ENCODE assay signal across 14 cellular contexts in genomic region chr4:48484494-48485168, GRCh38. TPM values are rescaled to one million over a fixed set of nuclear protein-coding genes. Genes with fewer than 3 reads are reported as not detected.
DNase-seq lines count a peak whose midpoint lies in the region; ATAC-seq and TF ChIP-seq lines count a peak whose summit lies in the region.
"Had no signal": no experiment of that assay in that cellular context is flagged by ENCODE, and none has a peak within 500 bp of the region (broad histone marks: within the 10 kb centered on the region; RNA-seq: fewer than 3 reads in every experiment).

No MANE protein-coding gene starts in this region.

- H3K27me3 Mint-ChIP-seq in activated CD4-positive, alpha-beta T cell treated with anti-CD3 and anti-CD28 coated beads, Interleukin-2, amount 10 ng/mL, durations not matched to agents 7 days and 5 days: peaks cover 76% of the 10 kb centered on the region
- H3K27me3 Mint-ChIP-seq in osteocyte (ENCODE audit: unreplicated experiment): peaks cover 71% of the 10 kb centered on the region

- CTCF ChIA-PET in activated CD4-positive, alpha-beta T cell treated with anti-CD3 and anti-CD28 coated beads, Interleukin-2, amount 10 ng/mL, durations not matched to agents 7 days and 5 days (lab: Charles Lee): interaction anchor here (0.6 to 2.0 kb wide), 5 partner anchors 13 to 127 kb away, joined by 3 to 7 read pairs (median 4); no protein-coding TSS in a partner anchor
- CTCF ChIA-PET in IMR-90 (lab: Yijun Ruan, JAX): no interaction called here

- no peaks in the 10 kb centered on the region for H3K9me1 ChIP-seq in IMR-90 (ENCODE audit: insufficient read depth, low read length)

- peaks cover 5% of the 10 kb centered on the region for H3K4me1 ChIP-seq in IMR-90 (ENCODE audit: control insufficient read depth, insufficient read depth, low read length)
- H3K4me1 ChIP-seq in effector memory CD4-positive, alpha-beta T cell (ENCODE audit: control insufficient read depth, insufficient read depth, low read length, poor library complexity, severe bottlenecking): peaks cover 7% of the 10 kb centered on the region

- H3K4me3 Mint-ChIP-seq in activated CD4-positive, alpha-beta T cell treated with anti-CD3 and anti-CD28 coated beads, Interleukin-2, amount 10 ng/mL, durations not matched to agents 7 days and 5 days: peak overlapping the region; percentile 31
- H3K4me3 Mint-ChIP-seq in osteocyte (ENCODE audit: unreplicated experiment): peak overlapping the region; percentile 49

- peaks cover 25% of the 10 kb centered on the region for H3K9me3 ChIP-seq in IMR-90 (ENCODE audit: control insufficient read depth, insufficient read depth, low read length)
- no peaks in the 10 kb centered on the region for H3K9me3 ChIP-seq in effector memory CD4-positive, alpha-beta T cell (ENCODE audit: control insufficient read depth, low read length)
- H3K9me3 ChIP-seq: upper lobe of left lung had no signal

- H2BK120ac ChIP-seq in IMR-90 (ENCODE audit: low read depth, low read length): no peak overlapping the region

- no peak overlapping the region for H2BK15ac ChIP-seq in IMR-90 (ENCODE audit: low read depth, low read length)

- no peak overlapping the region for H2AFZ ChIP-seq in IMR-90 (replicated peaks; ENCODE audit: low read length, poor library complexity)

- DNase-seq in activated CD4-positive, alpha-beta T cell treated with anti-CD3 and anti-CD28 coated beads, Interleukin-2, amount 10 ng/mL, durations not matched to agents 7 days and 5 days: no peak
- DNase-seq in activated CD4-positive, alpha-beta T cell treated with anti-CD3 and anti-CD28 coated beads, Interleukin-2, amount 50 U/mL, for 4 hours: no peak
- DNase-seq in IMR-90 (no peak), osteocyte (ENCODE audit: extremely low spot score, unreplicated experiment) (no peak), SW480 (ENCODE audit: low spot score) (no peak), NCI-H1436 (lab: John Stamatoyannopoulos, UW) (no peak), dedifferentiated amniotic fluid mesenchymal stem cell (ENCODE audit: extremely low spot score) (no peak)
- DNase-seq in effector memory CD4-positive, alpha-beta T cell: no peak
- DNase-seq: activated effector memory CD4-positive, alpha-beta T cell treated with Interleukin-2 at 50 U/mL for 16 hours; NCI-H2081 treated with DMSO at 0.1 percent for 48 hours had no signal

- intact Hi-C loops in IMR-90 (cut with micrococcal nuclease): no loop called here

- H2AK9ac ChIP-seq in IMR-90 (replicated peaks; ENCODE audit: low read depth, low read length, poor library complexity): peak overlapping the region; percentile 33

- in situ Hi-C loops in IMR-90 (cut with MboI; ENCODE audit: low sequenced_read_pairs): loop anchor here (25.0 kb wide), 1 partner anchor 97 kb away; no protein-coding TSS in a partner anchor

- peaks cover 12% of the 10 kb centered on the region for H3K4me1 Mint-ChIP-seq in activated CD4-positive, alpha-beta T cell treated with anti-CD3 and anti-CD28 coated beads, Interleukin-2, amount 10 ng/mL, durations not matched to agents 7 days and 5 days
- peaks cover 3% of the 10 kb centered on the region for H3K4me1 Mint-ChIP-seq in osteocyte (ENCODE audit: unreplicated experiment)

- H3K79me1 ChIP-seq in IMR-90 (ENCODE audit: low read depth in 1 of 2, low read length in 2 of 2): no peaks in the 10 kb centered on the region

- dilution Hi-C loops in IMR-90 (cut with HindIII; ENCODE audit: low sequenced_read_pairs, unreplicated experiment): no loop called here

- no peaks in the 10 kb centered on the region for H3K9me3 Mint-ChIP-seq in activated CD4-positive, alpha-beta T cell treated with anti-CD3 and anti-CD28 coated beads, Interleukin-2, amount 10 ng/mL, durations not matched to agents 7 days and 5 days
- H3K9me3 Mint-ChIP-seq in osteocyte (ENCODE audit: unreplicated experiment): no peaks in the 10 kb centered on the region

- POLR2A ChIA-PET in activated CD4-positive, alpha-beta T cell treated with anti-CD3 and anti-CD28 coated beads, Interleukin-2, amount 10 ng/mL, durations not matched to agents 7 days and 5 days (lab: Charles Lee): no interaction called here
- POLR2A ChIA-PET in IMR-90 (lab: Charles Lee; ENCODE audit: unreplicated experiment): no interaction called here

- H3K9ac ChIP-seq in IMR-90 (ENCODE audit: low read depth, low read length): no peak overlapping the region

- no peak overlapping the region for H3K14ac ChIP-seq in IMR-90 (replicated peaks; ENCODE audit: low read depth, low read length)

- H3K4me3 ChIP-seq in IMR-90 (ENCODE audit: insufficient read depth, low read depth, low read length): no peak overlapping the region
- H3K4me3 ChIP-seq in effector memory CD4-positive, alpha-beta T cell (ENCODE audit: insufficient read depth, low read depth, low read length, poor library complexity, severe bottlenecking): peak overlapping the region; percentile 16

- no peak overlapping the region for H4K91ac ChIP-seq in IMR-90 (ENCODE audit: insufficient read depth, low read depth, low read length)

- BruUV-seq in IMR-90 (replicated peaks; lab: Mats Ljungman, UMichigan): no TSS peak

- H4K8ac ChIP-seq in IMR-90 (ENCODE audit: low read depth in 2 of 2, low read length in 2 of 2): no peak overlapping the region

- H4K20me1 ChIP-seq in IMR-90 (ENCODE audit: insufficient read depth, low read length): no peaks in the 10 kb centered on the region

- no peaks in the 10 kb centered on the region for H3K36me3 Mint-ChIP-seq in activated CD4-positive, alpha-beta T cell treated with anti-CD3 and anti-CD28 coated beads, Interleukin-2, amount 10 ng/mL, durations not matched to agents 7 days and 5 days (ENCODE audit: low read depth)
- H3K36me3 Mint-ChIP-seq in osteocyte (ENCODE audit: unreplicated experiment): no peaks in the 10 kb centered on the region

- H3K27ac Mint-ChIP-seq in activated CD4-positive, alpha-beta T cell treated with anti-CD3 and anti-CD28 coated beads, Interleukin-2, amount 10 ng/mL, durations not matched to agents 7 days and 5 days: no peak overlapping the region
- H3K27ac Mint-ChIP-seq in osteocyte (ENCODE audit: unreplicated experiment): no peak overlapping the region

- H3K27ac ChIP-seq in IMR-90 (ENCODE audit: insufficient read depth, low read length): no peak overlapping the region
- no peak overlapping the region for H3K27ac ChIP-seq in effector memory CD4-positive, alpha-beta T cell (ENCODE audit: insufficient read depth, low read length, poor library complexity, severe bottlenecking)
- H3K27ac ChIP-seq: upper lobe of left lung had no signal

- H3K36me3 ChIP-seq in IMR-90 (ENCODE audit: control insufficient read depth, insufficient read depth, low read length): no peaks in the 10 kb centered on the region
- H3K36me3 ChIP-seq in effector memory CD4-positive, alpha-beta T cell (ENCODE audit: control insufficient read depth, insufficient read depth, low read length): no peaks in the 10 kb centered on the region
- H3K36me3 ChIP-seq: upper lobe of left lung had no signal

- H3K4ac ChIP-seq in IMR-90 (ENCODE audit: low read depth, low read length): no peak overlapping the region

- TF ChIP-seq POLR2A in IMR-90 (IDR thresholded peaks at IDR 0.05; ENCODE audit: low read depth, low read length): no peak

- H2AK5ac ChIP-seq in IMR-90 (ENCODE audit: low read depth, low read length): no peak overlapping the region

- WGBS in IMR-90 (ENCODE audit: extremely low coverage in 2 of 2, insufficient read length in 1 of 2), 2 experiments: 23% methylated on average over 13 of the region's 22 CpGs; no CpG with 5 or more reads in 1 of the 2 experiments

- H2BK5ac ChIP-seq in IMR-90 (ENCODE audit: low read depth, low read length, poor library complexity, severe bottlenecking): no peak overlapping the region

- H3K18ac ChIP-seq in IMR-90 (ENCODE audit: low read depth, low read length): no peak overlapping the region

- TF ChIP-seq CTCF in IMR-90 (conservative IDR thresholded peaks at IDR 0.05; ENCODE audit: low read depth, low read length): no peak
- TF ChIP-seq CTCF in osteocyte (IDR thresholded peaks at IDR 0.05): no peak

- no peak for TF ChIP-seq RAD21 in IMR-90 (IDR thresholded peaks at IDR 0.05; ENCODE audit: low read length)

- peak overlapping the region; percentile 1; the same call in 1 of the 2 replicates for H3K23ac ChIP-seq in IMR-90 (ENCODE audit: low read depth, low read length)

- H3K27me3 ChIP-seq in IMR-90 (ENCODE audit: control insufficient read depth, insufficient read depth, low read length): peaks cover 70% of the 10 kb centered on the region
- peaks cover 18% of the 10 kb centered on the region for H3K27me3 ChIP-seq in effector memory CD4-positive, alpha-beta T cell (replicated peaks; ENCODE audit: control insufficient read depth, insufficient read depth, low read length, poor library complexity, severe bottlenecking)

- H3K4me2 ChIP-seq in IMR-90 (ENCODE audit: low read depth, low read length): no peak overlapping the region

- no peak overlapping the region for H3K56ac ChIP-seq in IMR-90 (ENCODE audit: extremely low read depth, insufficient read depth, low read length)

- H4K5ac ChIP-seq in IMR-90 (ENCODE audit: low read depth, low read length): no peak overlapping the region

- no peak overlapping the region for H2BK20ac ChIP-seq in IMR-90 (ENCODE audit: low read depth, low read length)

- no peak for ATAC-seq in IMR-90 (ENCODE audit: low read depth)

TF ChIP-seq in IMR-90, 13 proteins besides CTCF, POLR2A, EP300 and RAD21:
- TF ChIP-seq MAFK (IDR thresholded peaks at IDR 0.05; ENCODE audit: low read depth, low read length): no peak

RNA-seq across cellular contexts. Expression of gene SLC10A4, which starts 1.5 kb away (rescaled TPM):
- total RNA-seq in activated CD4-positive, alpha-beta T cell treated with anti-CD3 and anti-CD28 coated beads, Interleukin-2, amount 10 ng/mL, durations not matched to agents 7 days and 5 days: not detected
- total RNA-seq in IMR-90 (2012; rRNA removed) (not detected in 2 replicates), osteocyte (0.21 TPM in 1 of 2 replicates, not detected in the other)
- not detected in 2 replicates for polyA plus RNA-seq in IMR-90 (2012; rRNA removed)
- polyA plus RNA-seq in IMR-90 (2012; cell fraction: cytosol; rRNA removed): not detected in 2 replicates
- 0.25 and 0.41 TPM in 2 replicates for polyA plus RNA-seq in IMR-90 (2012; cell fraction: nucleus; rRNA removed; ENCODE audit: low replicate concordance)
- total RNA-seq: LHCN-M2 had no signal
- polyA plus RNA-seq: AG04450 had no signal

RNA-seq across cellular contexts. Expression of gene ZAR1, which starts 5.4 kb away (rescaled TPM):
- total RNA-seq in activated CD4-positive, alpha-beta T cell treated with anti-CD3 and anti-CD28 coated beads, Interleukin-2, amount 10 ng/mL, durations not matched to agents 7 days and 5 days: not detected
- not detected in 2 replicates for total RNA-seq in IMR-90 (2012; rRNA removed)
- not detected in 2 replicates for polyA plus RNA-seq in IMR-90 (2012; rRNA removed)
- polyA plus RNA-seq in IMR-90 (2012; cell fraction: cytosol; rRNA removed): not detected in 2 replicates
- polyA plus RNA-seq in IMR-90 (2012; cell fraction: nucleus; rRNA removed; ENCODE audit: low replicate concordance): 0.05 TPM in 1 of 2 replicates, not detected in the other
- not detected in 2 replicates for total RNA-seq in osteocyte
- total RNA-seq: LHCN-M2, mucosa of gallbladder had no signal
- polyA plus RNA-seq: AG04450 had no signal
